In genomic region chr12:41409628-41410027, GRCh38 we compare ENCODE assay signal across 16 cellular contexts.
DNase-seq lines count a peak whose midpoint lies in the region; ATAC-seq and TF ChIP-seq lines count a peak whose summit lies in the region.
"Had no signal": no experiment of that assay in that cellular context is flagged by ENCODE, and none has a peak within 500 bp of the region (broad histone marks: within the 10 kb centered on the region; RNA-seq: fewer than 3 reads in every experiment).

No MANE protein-coding gene starts in this region.

- no peak overlapping the region for H3K4me3 Mint-ChIP-seq in GM23338
- H3K4me3 Mint-ChIP-seq: CD4-positive, alpha-beta memory T cell had no signal

- TF ChIP-seq POLR2A in HCT116 (IDR thresholded peaks at IDR 0.05; ENCODE audit: borderline replicate concordance, extremely low read depth, insufficient read depth, insufficient read length), result no peak

- no peaks in the 10 kb centered on the region for H4K20me1 ChIP-seq in GM23338 (replicated peaks; ENCODE audit: insufficient read depth)
- H4K20me1 ChIP-seq in HCT116 (ENCODE audit: insufficient read depth), result no peaks in the 10 kb centered on the region

- H3K4me3 ChIP-seq in GM23338 (no peak overlapping the region), HCT116 (replicated peaks in 1 of 2; ENCODE audit: low read depth in 1 of 2, low read length in 2 of 2) (no peak overlapping the region), epithelial cell of proximal tubule (ENCODE audit: low read depth, low read length) (no peak overlapping the region)
- H3K4me3 ChIP-seq: A549 had no signal

- no peaks in the 10 kb centered on the region for H3K27me3 Mint-ChIP-seq in GM23338 (ENCODE audit: insufficient read depth, low read depth, poor library complexity)
- H3K27me3 Mint-ChIP-seq: CD4-positive, alpha-beta memory T cell had no signal

- H3K79me2 ChIP-seq in GM23338 (replicated peaks; ENCODE audit: insufficient read depth) (no peaks in the 10 kb centered on the region), HCT116 (ENCODE audit: insufficient read depth, low read length) (no peaks in the 10 kb centered on the region)

- H3K36me3 Mint-ChIP-seq in GM23338 (ENCODE audit: low read depth), result peaks cover 9% of the 10 kb centered on the region; the same call in 2 of the 3 replicates
- H3K36me3 Mint-ChIP-seq: CD4-positive, alpha-beta memory T cell had no signal

- no peaks in the 10 kb centered on the region for H3K36me3 ChIP-seq in GM23338 (ENCODE audit: insufficient read depth)
- H3K36me3 ChIP-seq in HCT116 (ENCODE audit: control insufficient read depth in 1 of 2, insufficient read depth in 2 of 2, low read length in 2 of 2), result no peaks in the 10 kb centered on the region
- H3K36me3 ChIP-seq: BE2C had no signal

- no peak overlapping the region for H3K9ac ChIP-seq in HCT116 (ENCODE audit: low read length)

- intact Hi-C loops in HCT116 (cut with micrococcal nuclease), result no loop called here

- POLR2A ChIA-PET in HCT116 (lab: Charles Lee), result no interaction called here

- H3K4me1 Mint-ChIP-seq in GM23338, result peaks cover 3% of the 10 kb centered on the region; the same call in 2 of the 3 replicates
- H3K4me1 Mint-ChIP-seq: CD4-positive, alpha-beta memory T cell had no signal

- peaks cover 14% of the 10 kb centered on the region for H3K9me3 Mint-ChIP-seq in GM23338

- no peak for ATAC-seq in GM23338
- ATAC-seq in HCT116, result 0 out of 2 replicates have a peak, but pooled peaks have one; percentile 36
- ATAC-seq in omental fat pad (ENCODE audit: low FRiP score), result no peak
- ATAC-seq in SK-N-SH treated with all-trans-retinoic acid at 6 μM for 48 hours, result no peak
- ATAC-seq: A549, HepG2 had no signal

- H3K27ac Mint-ChIP-seq in GM23338, result no peak overlapping the region
- H3K27ac Mint-ChIP-seq: CD4-positive, alpha-beta memory T cell had no signal

- RAD21 ChIA-PET in HCT116 (lab: Charles Lee; ENCODE audit: low non-redundant PET in 1 of 2, low total read pairs in 2 of 2, uncharacterized antibody in 2 of 2, unreplicated experiment in 2 of 2), result no interaction called here

- H3F3A ChIP-seq in GM23338 (replicated peaks; ENCODE audit: low read depth), result no peaks in the 10 kb centered on the region

- H3K27me3 ChIP-seq in GM23338 (ENCODE audit: insufficient read depth) (no peaks in the 10 kb centered on the region), HCT116 (ENCODE audit: insufficient read depth, low read length) (no peaks in the 10 kb centered on the region)
- H3K27me3 ChIP-seq: BE2C had no signal

- H2AFZ ChIP-seq in GM23338 (no peak overlapping the region), HCT116 (ENCODE audit: low read depth, low read length, poor library complexity, severe bottlenecking) (no peak overlapping the region)

- peak; percentile 35 for DNase-seq in GM23338 (ENCODE audit: low spot score)
- DNase-seq in HCT116 (ENCODE audit: low read depth, low spot score), result no peak
- DNase-seq in NCI-H2171 treated with DMSO at 0.1 percent for 48 hours (lab: John Stamatoyannopoulos, UW), result peak; percentile 46
- no peak for DNase-seq in epithelial cell of proximal tubule (ENCODE audit: low read depth)
- no peak for DNase-seq in omental fat pad (ENCODE audit: low spot score)
- DNase-seq in NCI-H526 (lab: John Stamatoyannopoulos, UW), result no peak
- DNase-seq: BE2C; CD4-positive, alpha-beta memory T cell; DND-41; GF-D8; GOT3; HCEC 1CT had no signal

- TF ChIP-seq RAD21 in HCT116 (IDR thresholded peaks at IDR 0.05; ENCODE audit: low read depth), result no peak

- CTCF ChIA-PET in HCT116 (lab: Charles Lee), result no interaction called here

- no TSS peak for BruUV-seq in HCT116 (replicated peaks; lab: Mats Ljungman, UMichigan)

- no peaks in the 10 kb centered on the region for H3K9me3 ChIP-seq in HCT116 (ENCODE audit: control insufficient read depth in 1 of 2, insufficient read depth in 1 of 2, low read depth in 1 of 2, low read length in 2 of 2)
- H3K9me3 ChIP-seq: A549, BE2C had no signal

- TF ChIP-seq CTCF in GM23338 (conservative IDR thresholded peaks at IDR 0.05; ENCODE audit: low read depth in 2 of 2) (0 out of 4 replicates have a peak, but pooled peaks of 1 of the 2 experiments have one; percentile 13), HCT116 (IDR thresholded peaks at IDR 0.05 in 2 of 3, conservative IDR thresholded peaks at IDR 0.05 in 1 of 3; ENCODE audit: borderline replicate concordance in 1 of 3, insufficient read depth in 1 of 3, low read depth in 2 of 3, low read length in 2 of 3) (no peak), epithelial cell of proximal tubule (conservative IDR thresholded peaks at IDR 0.05; ENCODE audit: low read depth, low read length) (peak; percentile 8), omental fat pad (IDR thresholded peaks at IDR 0.05) (no peak)

- H3K4me1 ChIP-seq in GM23338 (ENCODE audit: insufficient read depth) (peaks cover 10% of the 10 kb centered on the region; the same call in 1 of the 2 replicates), HCT116 (ENCODE audit: control insufficient read depth in 1 of 2, insufficient read depth in 2 of 2, low read length in 2 of 2) (no peaks in the 10 kb centered on the region)
- H3K4me1 ChIP-seq: A549, BE2C had no signal

- no peak overlapping the region for H3K4me2 ChIP-seq in GM23338
- H3K4me2 ChIP-seq in HCT116 (ENCODE audit: low read length), result no peak overlapping the region
- H3K4me2 ChIP-seq: A549 had no signal

- H3K27ac ChIP-seq in GM23338 (ENCODE audit: low read depth) (no peak overlapping the region), HCT116 (ENCODE audit: low read depth, low read length) (no peak overlapping the region)
- H3K27ac ChIP-seq: A549, C4-2B had no signal

- 0 out of 2 replicates have a peak, but pooled peaks cover 3% of the 10 kb centered on the region for H3K9me2 ChIP-seq in GM23338 (ENCODE audit: insufficient read depth)
- no peaks in the 10 kb centered on the region for H3K9me2 ChIP-seq in HCT116 (ENCODE audit: insufficient read depth)

TF ChIP-seq in HCT116, 20 proteins besides CTCF, POLR2A, EP300 and RAD21 (continues in another document):
- TF ChIP-seq CEBPB (IDR thresholded peaks at IDR 0.05; ENCODE audit: low read depth), result no peak
- no peak for TF ChIP-seq ZFX (IDR thresholded peaks at IDR 0.05)
- TF ChIP-seq REST (IDR thresholded peaks at IDR 0.05; ENCODE audit: low read depth), result no peak
- no peak for TF ChIP-seq EGR1 (IDR thresholded peaks at IDR 0.05; ENCODE audit: low read depth)
- no peak for TF ChIP-seq CBX3 (IDR thresholded peaks at IDR 0.05; ENCODE audit: low read depth)
- TF ChIP-seq JUND (IDR thresholded peaks at IDR 0.05), result no peak
- no peak for TF ChIP-seq ZNF274 (IDR thresholded peaks at IDR 0.05; ENCODE audit: low read depth, low read length)

TF ChIP-seq in SK-N-SH treated with all-trans-retinoic acid at 6 μM for 48 hours, 23 proteins besides CTCF, POLR2A, EP300 and RAD21:
- TF ChIP-seq ZNF8 (CRISPR knock-in tag; IDR thresholded peaks at IDR 0.05) (no peak), ZFP30 (CRISPR knock-in tag; IDR thresholded peaks at IDR 0.05) (no peak), CSRNP3 (CRISPR knock-in tag; IDR thresholded peaks at IDR 0.05) (no peak), TSHZ2 (CRISPR knock-in tag; IDR thresholded peaks at IDR 0.05) (no peak), ZNF70 (CRISPR knock-in tag; IDR thresholded peaks at IDR 0.05) (no peak), ZFP3 (CRISPR knock-in tag; IDR thresholded peaks at IDR 0.05) (no peak), ZNF565 (CRISPR knock-in tag; conservative IDR thresholded peaks at IDR 0.05; ENCODE audit: low read depth) (no peak), ARNTL (CRISPR knock-in tag; IDR thresholded peaks at IDR 0.05; ENCODE audit: borderline replicate concordance, low read depth) (no peak), GLIS3 (CRISPR knock-in tag; IDR thresholded peaks at IDR 0.05) (no peak)

Comparison
In these comparisons a context has a peak if more than half of its experiments do, and no peak if none do; other contexts are left out.
1. DNase-seq: peak in GM23338 (single experiment) and NCI-H2171 treated with DMSO at 0.1 percent for 48 hours (single experiment); none in HCT116 (single experiment), epithelial cell of proximal tubule (single experiment), omental fat pad (single experiment) and NCI-H526 (0 of 2).